Comparison of ENCODE assay signal across 23 cellular contexts in genomic region chr10:61878411-61879051, GRCh38. TPM values are rescaled to one million over a fixed set of nuclear protein-coding genes. Genes with fewer than 3 reads are reported as not detected.
A peak's percentile ranks its signal among the peaks of the same experiment; 100 is the strongest.
DNase-seq lines count a peak whose midpoint lies in the region; ATAC-seq and TF ChIP-seq lines count a peak whose summit lies in the region.
"Had no signal": no experiment of that assay in that cellular context is flagged by ENCODE, and none has a peak within 500 bp of the region (broad histone marks: within the 10 kb centered on the region; RNA-seq: fewer than 3 reads in every experiment).

No MANE protein-coding gene starts in this region.

- H3K36me3 Mint-ChIP-seq in activated CD4-positive, alpha-beta T cell treated with anti-CD3 and anti-CD28 coated beads for 36 hours (ENCODE audit: low read depth), result no peaks in the 10 kb centered on the region
- no peaks in the 10 kb centered on the region for H3K36me3 Mint-ChIP-seq in nephron (ENCODE audit: low read depth)
- H3K36me3 Mint-ChIP-seq: CD14-positive monocyte had no signal

- H3K27me3 Mint-ChIP-seq in activated CD4-positive, alpha-beta T cell treated with anti-CD3 and anti-CD28 coated beads for 36 hours, result peaks cover 2% of the 10 kb centered on the region
- H3K27me3 Mint-ChIP-seq in nephron (ENCODE audit: low read depth), result no peaks in the 10 kb centered on the region

- no peak for TF ChIP-seq POLR2A in breast epithelium (IDR thresholded peaks at IDR 0.05)

- H3K4me3 Mint-ChIP-seq in activated CD4-positive, alpha-beta T cell treated with anti-CD3 and anti-CD28 coated beads for 36 hours, result no peak overlapping the region
- peak overlapping the region in 1 of 3 experiments; percentile 37 for H3K4me3 Mint-ChIP-seq in nephron
- H3K4me3 Mint-ChIP-seq: CD14-positive monocyte, HFFc6 had no signal

- H3K9me3 Mint-ChIP-seq in activated CD4-positive, alpha-beta T cell treated with anti-CD3 and anti-CD28 coated beads for 36 hours (ENCODE audit: low read depth), result peaks cover 2% of the 10 kb centered on the region
- no peaks in the 10 kb centered on the region for H3K9me3 Mint-ChIP-seq in nephron
- H3K9me3 Mint-ChIP-seq: CD14-positive monocyte, HFFc6 had no signal

- H3K36me3 ChIP-seq in SJCRH30, result no peaks in the 10 kb centered on the region
- H3K36me3 ChIP-seq in breast epithelium, result no peaks in the 10 kb centered on the region
- no peaks in the 10 kb centered on the region for H3K36me3 ChIP-seq in HAP-1 (replicated peaks)

- CTCF ChIA-PET in activated CD4-positive, alpha-beta T cell treated with anti-CD3 and anti-CD28 coated beads for 36 hours (lab: Charles Lee), result interaction anchor here (0.7 to 1.4 kb wide), 3 partner anchors 18 to 1125 kb away, joined by 3 to 4 read pairs (median 3); no protein-coding TSS in a partner anchor

- peak overlapping the region; percentile 25 for H3K4me3 ChIP-seq in SJCRH30
- no peak overlapping the region for H3K4me3 ChIP-seq in breast epithelium
- H3K4me3 ChIP-seq in HAP-1, result no peak overlapping the region

- H3K9me3 ChIP-seq in SJCRH30 (replicated peaks) (no peaks in the 10 kb centered on the region), breast epithelium (no peaks in the 10 kb centered on the region), HAP-1 (no peaks in the 10 kb centered on the region)

- no peak for TF ChIP-seq CTCF in nephron (IDR thresholded peaks at IDR 0.05; ENCODE audit: unreplicated experiment in 3 of 3)
- TF ChIP-seq CTCF in breast epithelium (IDR thresholded peaks at IDR 0.05), result no peak

- no peaks in the 10 kb centered on the region for H3K27me3 ChIP-seq in SJCRH30
- H3K27me3 ChIP-seq in breast epithelium, result no peaks in the 10 kb centered on the region
- no peaks in the 10 kb centered on the region for H3K27me3 ChIP-seq in HAP-1 (ENCODE audit: low read depth)

- POLR2A ChIA-PET in activated CD4-positive, alpha-beta T cell treated with anti-CD3 and anti-CD28 coated beads for 36 hours (lab: Charles Lee), result interaction anchor here (0.5 to 0.7 kb wide), 2 partner anchors 16 to 57 kb away, joined by 3 to 4 read pairs; no protein-coding TSS in a partner anchor

- no peak for DNase-seq in activated CD4-positive, alpha-beta T cell treated with anti-CD3 and anti-CD28 coated beads for 36 hours
- DNase-seq in activated CD4-positive, alpha-beta T cell treated with anti-CD3 and anti-CD28 coated beads for 4 hours, result no peak
- DNase-seq in SJCRH30 (no peak), breast epithelium (ENCODE audit: low spot score in 2 of 2) (no peak), HAP-1 (ENCODE audit: low spot score in 2 of 2) (no peak), NCI-H1436 treated with DMSO at 0.1 percent for 48 hours (lab: John Stamatoyannopoulos, UW) (no peak), GM03348 (ENCODE audit: low spot score) (no peak)
- DNase-seq: EL; GF-D8; H7; HFFc6; NCI-H1105; NCI-H2081; NCI-H2171; NCI-H345; NCI-H524; NCI-H774; NK-92 treated with Interleukin-12 subunit alpha and Interleukin-12 subunit beta, amount 100 ng/mL, for 24 hours; SIG-M5 had no signal

- in situ Hi-C loops in HAP-1 (cut with MboI; ENCODE audit: low sequenced_read_pairs), result no loop called here

- ATAC-seq in activated CD4-positive, alpha-beta T cell treated with anti-CD3 and anti-CD28 coated beads for 36 hours, result peak; percentile 24

- H3K4me1 Mint-ChIP-seq in activated CD4-positive, alpha-beta T cell treated with anti-CD3 and anti-CD28 coated beads for 36 hours, result peaks cover 27% of the 10 kb centered on the region
- H3K4me1 Mint-ChIP-seq in nephron, result peaks cover 25% of the 10 kb centered on the region

- H3K27ac ChIP-seq in SJCRH30 (no peak overlapping the region), breast epithelium (no peak overlapping the region)
- H3K27ac ChIP-seq: 22Rv1, KMS-11 had no signal

- intact Hi-C loops in activated CD4-positive, alpha-beta T cell treated with anti-CD3 and anti-CD28 coated beads for 36 hours (cut with DNase I, micrococcal nuclease), result no loop called here
- intact Hi-C loops in breast epithelium (cut with DNase I; ENCODE audit: low total_unique reads), result loop anchor here (5.0 kb wide), 1 partner anchor 756 kb away; no protein-coding TSS in a partner anchor

- H3K27ac Mint-ChIP-seq in activated CD4-positive, alpha-beta T cell treated with anti-CD3 and anti-CD28 coated beads for 36 hours, result no peak overlapping the region
- peak overlapping the region; percentile 62 to 82 (median 62) for H3K27ac Mint-ChIP-seq in nephron
- H3K27ac Mint-ChIP-seq: CD14-positive monocyte, HFFc6 had no signal

- H3K4me1 ChIP-seq in SJCRH30 (peaks cover 5% of the 10 kb centered on the region; the same call in 1 of the 2 replicates), breast epithelium (no peaks in the 10 kb centered on the region), HAP-1 (peaks cover 2% of the 10 kb centered on the region; the same call in 1 of the 2 replicates)

RNA-seq across cellular contexts. Expression of gene ARID5B, which starts 23.0 kb away (rescaled TPM):
- 100 to 1,000 TPM in 1 of 2 experiments, 10 to 100 TPM in 1; 73.8 to 106 TPM for total RNA-seq in activated CD4-positive, alpha-beta T cell treated with anti-CD3 and anti-CD28 coated beads for 36 hours
- total RNA-seq in SJCRH30 (2014; rRNA removed; shearing (Covaris generic)), result 10.3 and 10.5 TPM in 2 replicates
- total RNA-seq in breast epithelium, result 100 to 1,000 TPM in 2 of 3 donors, 10 to 100 TPM in 1; 89.5 to 166 (median 125) TPM
